ENCODE assay signal across 1 cellular context in the genomic region with DNA sequence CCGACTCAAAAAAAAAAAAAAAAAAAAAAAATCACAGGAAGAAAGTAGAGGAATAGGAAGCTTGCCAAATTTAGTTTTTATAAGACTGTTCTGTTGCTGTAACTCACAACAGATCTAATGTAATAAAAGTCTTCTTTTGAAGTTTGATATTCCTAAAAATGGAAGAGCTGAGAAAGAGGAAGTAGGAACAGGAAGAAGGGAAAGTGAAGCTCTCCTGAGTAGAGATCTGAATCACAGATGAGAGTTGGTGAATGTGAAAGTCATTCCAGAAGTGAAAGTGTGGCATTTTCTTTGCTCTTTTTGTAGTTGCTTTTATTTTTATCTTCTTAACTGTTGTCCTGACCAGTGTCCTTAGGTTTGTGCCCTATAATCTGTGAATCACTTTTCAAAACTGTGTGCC.
TF ChIP-seq lines count a peak whose summit lies in the region.

No MANE protein-coding gene starts in this region.

TF ChIP-seq in GM12878, 131 proteins besides CTCF, POLR2A, EP300 and RAD21 (continued from another document):
- TF ChIP-seq, protein P1, sequence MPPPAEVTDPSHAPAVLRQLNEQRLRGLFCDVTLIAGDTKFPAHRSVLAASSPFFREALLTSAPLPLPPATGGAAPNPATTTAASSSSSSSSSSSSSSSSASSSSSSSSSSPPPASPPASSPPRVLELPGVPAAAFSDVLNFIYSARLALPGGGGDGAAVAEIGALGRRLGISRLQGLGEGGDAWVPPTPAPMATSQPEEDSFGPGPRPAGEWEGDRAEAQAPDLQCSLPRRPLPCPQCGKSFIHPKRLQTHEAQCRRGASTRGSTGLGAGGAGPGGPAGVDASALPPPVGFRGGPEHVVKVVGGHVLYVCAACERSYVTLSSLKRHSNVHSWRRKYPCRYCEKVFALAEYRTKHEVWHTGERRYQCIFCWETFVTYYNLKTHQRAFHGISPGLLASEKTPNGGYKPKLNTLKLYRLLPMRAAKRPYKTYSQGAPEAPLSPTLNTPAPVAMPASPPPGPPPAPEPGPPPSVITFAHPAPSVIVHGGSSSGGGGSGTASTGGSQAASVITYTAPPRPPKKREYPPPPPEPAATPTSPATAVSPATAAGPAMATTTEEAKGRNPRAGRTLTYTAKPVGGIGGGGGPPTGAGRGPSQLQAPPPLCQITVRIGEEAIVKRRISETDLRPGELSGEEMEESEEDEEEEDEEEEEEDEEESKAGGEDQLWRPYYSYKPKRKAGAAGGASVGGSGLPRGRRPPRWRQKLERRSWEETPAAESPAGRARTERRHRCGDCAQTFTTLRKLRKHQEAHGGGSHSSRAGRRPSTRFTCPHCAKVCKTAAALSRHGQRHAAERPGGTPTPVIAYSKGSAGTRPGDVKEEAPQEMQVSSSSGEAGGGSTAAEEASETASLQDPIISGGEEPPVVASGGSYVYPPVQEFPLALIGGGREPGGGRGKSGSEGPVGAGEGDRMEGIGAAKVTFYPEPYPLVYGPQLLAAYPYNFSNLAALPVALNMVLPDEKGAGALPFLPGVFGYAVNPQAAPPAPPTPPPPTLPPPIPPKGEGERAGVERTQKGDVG (CRISPR knock-in tag; IDR thresholded peaks at IDR 0.05) = no peak
- peak; percentile 91 for TF ChIP-seq ZNF217 (IDR thresholded peaks at IDR 0.05)
- TF ChIP-seq, protein P2, sequence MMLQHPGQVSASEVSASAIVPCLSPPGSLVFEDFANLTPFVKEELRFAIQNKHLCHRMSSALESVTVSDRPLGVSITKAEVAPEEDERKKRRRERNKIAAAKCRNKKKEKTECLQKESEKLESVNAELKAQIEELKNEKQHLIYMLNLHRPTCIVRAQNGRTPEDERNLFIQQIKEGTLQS (IDR thresholded peaks at IDR 0.05; ENCODE audit: borderline replicate concordance, extremely low read depth, low read depth, low read length) = no peak
- TF ChIP-seq, protein P3, sequence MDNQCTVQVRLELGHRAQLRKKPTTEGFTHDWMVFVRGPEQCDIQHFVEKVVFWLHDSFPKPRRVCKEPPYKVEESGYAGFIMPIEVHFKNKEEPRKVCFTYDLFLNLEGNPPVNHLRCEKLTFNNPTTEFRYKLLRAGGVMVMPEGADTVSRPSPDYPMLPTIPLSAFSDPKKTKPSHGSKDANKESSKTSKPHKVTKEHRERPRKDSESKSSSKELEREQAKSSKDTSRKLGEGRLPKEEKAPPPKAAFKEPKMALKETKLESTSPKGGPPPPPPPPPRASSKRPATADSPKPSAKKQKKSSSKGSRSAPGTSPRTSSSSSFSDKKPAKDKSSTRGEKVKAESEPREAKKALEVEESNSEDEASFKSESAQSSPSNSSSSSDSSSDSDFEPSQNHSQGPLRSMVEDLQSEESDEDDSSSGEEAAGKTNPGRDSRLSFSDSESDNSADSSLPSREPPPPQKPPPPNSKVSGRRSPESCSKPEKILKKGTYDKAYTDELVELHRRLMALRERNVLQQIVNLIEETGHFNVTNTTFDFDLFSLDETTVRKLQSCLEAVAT (IDR thresholded peaks at IDR 0.05) = no peak; the same call in 1 of the 2 replicates
- TF ChIP-seq ETV6 (conservative IDR thresholded peaks at IDR 0.05 in 1 of 2, IDR thresholded peaks at IDR 0.05 in 1 of 2; ENCODE audit: borderline replicate concordance in 1 of 2, low read depth in 1 of 2) = peak in 1 of 2 experiments; percentile 98; a peak in 2 of 4 replicates
- peak; percentile 99 for TF ChIP-seq JUNB (IDR thresholded peaks at IDR 0.05)
- no peak for TF ChIP-seq NRF1 (conservative IDR thresholded peaks at IDR 0.05; ENCODE audit: low read depth, low read length)
- TF ChIP-seq, protein P4, sequence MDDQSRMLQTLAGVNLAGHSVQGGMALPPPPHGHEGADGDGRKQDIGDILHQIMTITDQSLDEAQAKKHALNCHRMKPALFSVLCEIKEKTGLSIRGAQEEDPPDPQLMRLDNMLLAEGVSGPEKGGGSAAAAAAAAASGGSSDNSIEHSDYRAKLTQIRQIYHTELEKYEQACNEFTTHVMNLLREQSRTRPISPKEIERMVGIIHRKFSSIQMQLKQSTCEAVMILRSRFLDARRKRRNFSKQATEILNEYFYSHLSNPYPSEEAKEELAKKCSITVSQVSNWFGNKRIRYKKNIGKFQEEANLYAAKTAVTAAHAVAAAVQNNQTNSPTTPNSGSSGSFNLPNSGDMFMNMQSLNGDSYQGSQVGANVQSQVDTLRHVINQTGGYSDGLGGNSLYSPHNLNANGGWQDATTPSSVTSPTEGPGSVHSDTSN (IDR thresholded peaks at IDR 0.05; ENCODE audit: insufficient replicate concordance, low read depth, low read length) = no peak
- no peak for TF ChIP-seq MYB (IDR thresholded peaks at IDR 0.05; ENCODE audit: borderline replicate concordance, low read depth, low read length)
- TF ChIP-seq NBN (IDR thresholded peaks at IDR 0.05) = peak; percentile 92
- no peak for TF ChIP-seq ZNF384 (IDR thresholded peaks at IDR 0.05; ENCODE audit: borderline replicate concordance, low read depth, low read length)
- TF ChIP-seq YBX1 (IDR thresholded peaks at IDR 0.05) = no peak
- TF ChIP-seq NR2C2 (IDR thresholded peaks at IDR 0.05; ENCODE audit: borderline replicate concordance, control insufficient read depth, insufficient read length, low read depth) = no peak
- peak; percentile 98 for TF ChIP-seq MTA3 (IDR thresholded peaks at IDR 0.05; ENCODE audit: borderline replicate concordance, low read length)
- peak; percentile 94 for TF ChIP-seq TBL1XR1 (IDR thresholded peaks at IDR 0.05; ENCODE audit: low read depth, low read length)
- peak; percentile 88 for TF ChIP-seq JUND (IDR thresholded peaks at IDR 0.05; ENCODE audit: low read depth, low read length)
- TF ChIP-seq BACH1 (IDR thresholded peaks at IDR 0.05; ENCODE audit: borderline replicate concordance) = peak; percentile 82; the same call in 1 of the 2 replicates
- TF ChIP-seq, protein P5, sequence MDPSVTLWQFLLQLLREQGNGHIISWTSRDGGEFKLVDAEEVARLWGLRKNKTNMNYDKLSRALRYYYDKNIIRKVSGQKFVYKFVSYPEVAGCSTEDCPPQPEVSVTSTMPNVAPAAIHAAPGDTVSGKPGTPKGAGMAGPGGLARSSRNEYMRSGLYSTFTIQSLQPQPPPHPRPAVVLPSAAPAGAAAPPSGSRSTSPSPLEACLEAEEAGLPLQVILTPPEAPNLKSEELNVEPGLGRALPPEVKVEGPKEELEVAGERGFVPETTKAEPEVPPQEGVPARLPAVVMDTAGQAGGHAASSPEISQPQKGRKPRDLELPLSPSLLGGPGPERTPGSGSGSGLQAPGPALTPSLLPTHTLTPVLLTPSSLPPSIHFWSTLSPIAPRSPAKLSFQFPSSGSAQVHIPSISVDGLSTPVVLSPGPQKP (IDR thresholded peaks at IDR 0.05; ENCODE audit: low read depth, low read length) = no peak
- TF ChIP-seq PAX5 (IDR thresholded peaks at IDR 0.05; ENCODE audit: borderline replicate concordance, low read depth, low read length) = peak; percentile 82; the same call in 1 of the 2 replicates
- TF ChIP-seq YY1 (IDR thresholded peaks at IDR 0.05; ENCODE audit: low read depth, low read length) = no peak
- peak; percentile 55; the same call in 1 of the 2 replicates for TF ChIP-seq MXI1 (IDR thresholded peaks at IDR 0.05; ENCODE audit: low read depth, low read length)
- peak; percentile 88 for TF ChIP-seq BMI1 (IDR thresholded peaks at IDR 0.05; ENCODE audit: borderline replicate concordance)
- no peak for TF ChIP-seq SUZ12 (IDR thresholded peaks at IDR 0.05; ENCODE audit: unreplicated experiment)
- peak; percentile 25; the same call in 1 of the 2 replicates for TF ChIP-seq CHD2 (IDR thresholded peaks at IDR 0.05; ENCODE audit: borderline replicate concordance, low read depth, low read length)
- TF ChIP-seq FOS (IDR thresholded peaks at IDR 0.05; ENCODE audit: borderline replicate concordance, extremely low read depth, insufficient read length) = no peak
- no peak for TF ChIP-seq KAT2A (conservative IDR thresholded peaks at IDR 0.05; ENCODE audit: control insufficient read depth, low read depth, low read length)
- TF ChIP-seq TCF3 (IDR thresholded peaks at IDR 0.05; ENCODE audit: borderline replicate concordance, insufficient read depth, low read depth, low read length) = no peak
- TF ChIP-seq CHD1 (IDR thresholded peaks at IDR 0.05; ENCODE audit: low read depth, low read length) = no peak
